ENCODE assay signal across 22 cellular contexts in the genomic region with DNA sequence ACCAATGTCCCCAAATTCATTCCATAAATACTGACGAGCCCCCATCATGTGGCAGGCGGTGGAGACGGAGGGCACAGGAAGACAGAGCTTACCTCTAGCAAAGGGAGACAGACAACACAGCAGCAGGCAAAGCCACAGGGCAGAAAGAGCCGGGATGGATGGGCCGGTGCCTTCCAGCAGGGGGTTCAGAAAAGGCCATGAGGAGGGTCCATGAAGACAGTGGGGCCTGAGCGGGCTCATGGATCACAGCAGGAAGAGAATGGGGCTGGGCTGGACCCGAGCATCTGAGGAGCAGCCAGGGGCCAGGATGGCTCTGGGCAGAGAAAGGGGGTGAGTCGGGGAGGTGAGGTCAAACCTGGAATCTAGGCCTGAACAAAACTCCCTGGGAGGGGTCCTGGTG. TPM values are rescaled to one million over a fixed set of nuclear protein-coding genes. Genes with fewer than 3 reads are reported as not detected.
A peak's percentile ranks its signal among the peaks of the same experiment; 100 is the strongest.
DNase-seq lines count a peak whose midpoint lies in the region; ATAC-seq lines count a peak whose summit lies in the region.
"Had no signal": no experiment of that assay in that cellular context is flagged by ENCODE, and none has a peak within 500 bp of the region (broad histone marks: within the 10 kb centered on the region; RNA-seq: fewer than 3 reads in every experiment).

No MANE protein-coding gene starts in this region.

- no peak for DNase-seq in stimulated activated naive CD8-positive, alpha-beta T cell treated with anti-CD3 and anti-CD28 coated beads, Interleukin-15, Interleukin-2, amounts not matched to agents 100 U/mL and 50 U/mL, for 24 hours
- no peak for DNase-seq in activated naive CD8-positive, alpha-beta T cell treated with anti-CD3 and anti-CD28 coated beads, Interleukin-2, amount 50 U/mL, for 24 hours
- DNase-seq in natural killer cell treated with Interleukin-12 subunit alpha and Interleukin-12 subunit beta and Interleukin-15 and Interleukin-18, amount 100 ng/mL, for 72 hours (ENCODE audit: low spot score): no peak
- DNase-seq in NCI-H748 (lab: John Stamatoyannopoulos, UW; ENCODE audit: unreplicated experiment) (no peak), cerebellar nuclear complex (lab: John Stamatoyannopoulos, UW) (no peak)
- DNase-seq: ACHN, amniotic stem cell, cortex of kidney, DMS 273 treated with DMSO at 0.1 percent for 48 hours, hypothalamus, left ventricle myocardium superior, NCI-H1105 treated with DMSO at 0.1 percent for 48 hours, NCI-H2029, NCI-H2227 treated with DMSO at 0.1 percent for 48 hours, NCI-H748 treated with DMSO at 0.1 percent for 48 hours, SJCRH30, T-helper 1 cell had no signal

- peaks cover 32% of the 10 kb centered on the region for H3K36me3 Mint-ChIP-seq in stimulated activated naive CD8-positive, alpha-beta T cell treated with anti-CD3 and anti-CD28 coated beads, Interleukin-15, Interleukin-2, amounts not matched to agents 100 ng/mL and 50 ng/mL, for 24 hours (ENCODE audit: low read depth)
- H3K36me3 Mint-ChIP-seq in activated naive CD8-positive, alpha-beta T cell treated with anti-CD3 and anti-CD28 coated beads, Interleukin-2, amount 50 U/mL, for 24 hours (ENCODE audit: low read depth): peaks cover 13% of the 10 kb centered on the region
- no peaks in the 10 kb centered on the region for H3K36me3 Mint-ChIP-seq in natural killer cell treated with Interleukin-12 subunit alpha and Interleukin-12 subunit beta and Interleukin-15 and Interleukin-18, amount 100 ng/mL, for 72 hours
- H3K36me3 Mint-ChIP-seq: IgD-negative memory B cell had no signal

- H3K4me3 Mint-ChIP-seq in stimulated activated naive CD8-positive, alpha-beta T cell treated with anti-CD3 and anti-CD28 coated beads, Interleukin-15, Interleukin-2, amounts not matched to agents 100 ng/mL and 50 ng/mL, for 24 hours: no peak overlapping the region
- H3K4me3 Mint-ChIP-seq in activated naive CD8-positive, alpha-beta T cell treated with anti-CD3 and anti-CD28 coated beads, Interleukin-2, amount 50 U/mL, for 24 hours: peak overlapping the region; percentile 13
- H3K4me3 Mint-ChIP-seq in natural killer cell treated with Interleukin-12 subunit alpha and Interleukin-12 subunit beta and Interleukin-15 and Interleukin-18, amount 100 ng/mL, for 72 hours: peak overlapping the region; percentile 57

- H3K9me3 Mint-ChIP-seq in stimulated activated naive CD8-positive, alpha-beta T cell treated with anti-CD3 and anti-CD28 coated beads, Interleukin-15, Interleukin-2, amounts not matched to agents 100 ng/mL and 50 ng/mL, for 24 hours: no peaks in the 10 kb centered on the region
- peaks cover 1% of the 10 kb centered on the region for H3K9me3 Mint-ChIP-seq in activated naive CD8-positive, alpha-beta T cell treated with anti-CD3 and anti-CD28 coated beads, Interleukin-2, amount 50 U/mL, for 24 hours
- H3K9me3 Mint-ChIP-seq in natural killer cell treated with Interleukin-12 subunit alpha and Interleukin-12 subunit beta and Interleukin-15 and Interleukin-18, amount 100 ng/mL, for 72 hours: no peaks in the 10 kb centered on the region
- H3K9me3 Mint-ChIP-seq: IgD-negative memory B cell had no signal

- H3K27me3 Mint-ChIP-seq in stimulated activated naive CD8-positive, alpha-beta T cell treated with anti-CD3 and anti-CD28 coated beads, Interleukin-15, Interleukin-2, amounts not matched to agents 100 ng/mL and 50 ng/mL, for 24 hours: no peaks in the 10 kb centered on the region
- no peaks in the 10 kb centered on the region for H3K27me3 Mint-ChIP-seq in activated naive CD8-positive, alpha-beta T cell treated with anti-CD3 and anti-CD28 coated beads, Interleukin-2, amount 50 U/mL, for 24 hours
- no peaks in the 10 kb centered on the region for H3K27me3 Mint-ChIP-seq in natural killer cell treated with Interleukin-12 subunit alpha and Interleukin-12 subunit beta and Interleukin-15 and Interleukin-18, amount 100 ng/mL, for 72 hours
- H3K27me3 Mint-ChIP-seq: IgD-negative memory B cell had no signal

- ATAC-seq in stimulated activated naive CD8-positive, alpha-beta T cell treated with anti-CD3 and anti-CD28 coated beads, Interleukin-15, Interleukin-2, amounts not matched to agents 100 U/mL and 50 U/mL, for 24 hours: no peak
- no peak for ATAC-seq in activated naive CD8-positive, alpha-beta T cell treated with anti-CD3 and anti-CD28 coated beads, Interleukin-2, amount 50 U/mL, for 24 hours
- ATAC-seq in natural killer cell treated with Interleukin-12 subunit alpha and Interleukin-12 subunit beta and Interleukin-15 and Interleukin-18, amount 100 ng/mL, for 72 hours: no peak
- ATAC-seq in HG02610 (IDR thresholded peaks at IDR 0.05; ENCODE audit: unreplicated experiment): no peak
- ATAC-seq: gastroesophageal sphincter, HCT116, left ventricle myocardium superior had no signal

- peak overlapping the region; percentile 75 for H3K27ac Mint-ChIP-seq in stimulated activated naive CD8-positive, alpha-beta T cell treated with anti-CD3 and anti-CD28 coated beads, Interleukin-15, Interleukin-2, amounts not matched to agents 100 ng/mL and 50 ng/mL, for 24 hours
- H3K27ac Mint-ChIP-seq in activated naive CD8-positive, alpha-beta T cell treated with anti-CD3 and anti-CD28 coated beads, Interleukin-2, amount 50 U/mL, for 24 hours: no peak overlapping the region
- no peak overlapping the region for H3K27ac Mint-ChIP-seq in natural killer cell treated with Interleukin-12 subunit alpha and Interleukin-12 subunit beta and Interleukin-15 and Interleukin-18, amount 100 ng/mL, for 72 hours

- no peaks in the 10 kb centered on the region for H3K4me1 Mint-ChIP-seq in stimulated activated naive CD8-positive, alpha-beta T cell treated with anti-CD3 and anti-CD28 coated beads, Interleukin-15, Interleukin-2, amounts not matched to agents 100 ng/mL and 50 ng/mL, for 24 hours (ENCODE audit: low read depth)
- H3K4me1 Mint-ChIP-seq in activated naive CD8-positive, alpha-beta T cell treated with anti-CD3 and anti-CD28 coated beads, Interleukin-2, amount 50 U/mL, for 24 hours: peaks cover 53% of the 10 kb centered on the region
- H3K4me1 Mint-ChIP-seq in natural killer cell treated with Interleukin-12 subunit alpha and Interleukin-12 subunit beta and Interleukin-15 and Interleukin-18, amount 100 ng/mL, for 72 hours (ENCODE audit: low read depth in 2 of 2): peaks cover 58 to 64% of the 10 kb centered on the region in 2 donors

RNA-seq across cellular contexts. Expression of gene PREX1, which starts 42.0 kb away (rescaled TPM):
- total RNA-seq in natural killer cell treated with Interleukin-12 subunit alpha and Interleukin-12 subunit beta and Interleukin-15 and Interleukin-18, amount 100 ng/mL, for 72 hours: 100 to 1,000 TPM; 132 to 167 TPM
